Comparison of ENCODE assay signal across 26 cellular contexts in the genomic region with DNA sequence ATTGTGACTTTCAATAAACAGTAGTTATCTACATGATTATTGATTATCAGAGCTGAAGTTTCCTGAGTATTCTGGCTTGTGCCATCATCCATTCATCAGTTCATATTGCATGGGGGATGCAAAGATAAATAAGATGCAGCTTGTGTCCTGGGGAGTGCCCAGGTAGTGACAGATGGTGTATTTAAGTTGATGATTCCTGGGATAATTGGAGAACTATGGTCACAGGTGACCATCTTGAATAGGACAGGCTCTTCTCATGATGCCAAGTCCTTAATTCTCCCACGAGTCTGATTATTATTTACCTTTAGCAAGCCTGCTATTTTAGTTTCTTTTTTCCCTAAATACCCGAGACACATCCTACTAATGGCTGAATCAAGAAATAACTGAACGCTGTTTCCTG.
"Had no signal": no experiment of that assay in that cellular context is flagged by ENCODE, and none has a peak within 500 bp of the region (broad histone marks: within the 10 kb centered on the region; RNA-seq: fewer than 3 reads in every experiment).

No MANE protein-coding gene starts in this region.

- H3K27me3 ChIP-seq: neural progenitor cell, ovary, right lobe of liver, sigmoid colon, suprapubic skin, testis, tibial artery, transverse colon, upper lobe of right lung, uterus had no signal

- H3K4me3 ChIP-seq: neural progenitor cell, ovary, psoas muscle, right lobe of liver, sigmoid colon, suprapubic skin, testis, tibial artery, transverse colon, upper lobe of right lung, uterus had no signal

- ATAC-seq: natural killer cell; psoas muscle; right cardiac atrium; right lobe of liver; stimulated activated memory B cell treated with anti-CD40 and anti-IgM and Interleukin-4, amounts not matched to agents 10 μg/mL and 1 μg/mL and 100 μg/mL, for 72 hours; stimulated activated naive CD8-positive, alpha-beta T cell treated with anti-CD3 and anti-CD28 coated beads, Interleukin-15, amount 100 ng/mL, for 72 hours; stimulated activated naive CD8-positive, alpha-beta T cell treated with anti-CD3 and anti-CD28 coated beads, Interleukin-15, Interleukin-2, amounts not matched to agents 100 U/mL and 50 U/mL, for 24 hours; upper lobe of right lung had no signal

- H3K9me3 ChIP-seq: ovary, psoas muscle, right lobe of liver, sigmoid colon, suprapubic skin, testis, tibial artery, transverse colon, upper lobe of right lung, uterus had no signal

- H3K36me3 ChIP-seq: neural progenitor cell, ovary, right lobe of liver, sigmoid colon, suprapubic skin, tibial artery, transverse colon, upper lobe of right lung, uterus had no signal

- DNase-seq: natural killer cell; occipital lobe; ovary; posterior cingulate gyrus; psoas muscle; right cardiac atrium; right lobe of liver; sigmoid colon; small intestine; stimulated activated CD4-positive, alpha-beta T cell treated with anti-CD3 and anti-CD28 coated beads, Interleukin-1b, Interleukin-23, amount 100 ng/mL, for 48 hours; stimulated activated CD4-positive, alpha-beta T cell treated with anti-CD3 and anti-CD28 coated beads, Interleukin-4, amount 100 ng/mL, for 1 hour; stimulated activated CD4-positive, alpha-beta T cell treated with anti-CD3 and anti-CD28 coated beads, Interleukin-4, amount 100 ng/mL, for 4 hours; stimulated activated CD8-positive, alpha-beta memory T cell treated with anti-CD3 and anti-CD28 coated beads, Interleukin-4, amount 100 ng/mL, for 48 hours; stimulated activated naive CD4-positive, alpha-beta T cell; stimulated activated naive CD8-positive, alpha-beta T cell treated with anti-CD3 and anti-CD28 coated beads, Interleukin-15, amount 100 ng/mL, for 72 hours; stimulated activated naive CD8-positive, alpha-beta T cell treated with anti-CD3 and anti-CD28 coated beads, Interleukin-15, Interleukin-2, amounts not matched to agents 100 U/mL and 50 U/mL, for 24 hours; substantia nigra; testis; tibial artery; transverse colon; upper lobe of right lung; uterus had no signal

- H3K4me1 ChIP-seq: parathyroid adenoma, psoas muscle, right lobe of liver, sigmoid colon, suprapubic skin, testis, tibial artery, transverse colon, upper lobe of right lung, uterus had no signal

- H3K27ac ChIP-seq: neural progenitor cell, ovary, parathyroid adenoma, psoas muscle, right lobe of liver, sigmoid colon, suprapubic skin, testis, tibial artery, transverse colon, upper lobe of right lung, uterus had no signal
